ENCODE assay signal across 8 cellular contexts in genomic region chr19:38900220-38900629, GRCh38. TPM values are rescaled to one million over a fixed set of nuclear protein-coding genes. Genes with fewer than 3 reads are reported as not detected.
DNase-seq lines count a peak whose midpoint lies in the region; ATAC-seq and TF ChIP-seq lines count a peak whose summit lies in the region.

No MANE protein-coding gene starts in this region.

- ATAC-seq in GM23338 (no peak), GM19467 (IDR thresholded peaks at IDR 0.05; ENCODE audit: unreplicated experiment) (no peak), HG02571 (IDR thresholded peaks at IDR 0.05; ENCODE audit: unreplicated experiment) (no peak)

- H3K36me3 Mint-ChIP-seq in GM23338 (ENCODE audit: low read depth): peaks cover 3% of the 10 kb centered on the region; the same call in 2 of the 3 replicates

- TF ChIP-seq CTCF in GM23338 (conservative IDR thresholded peaks at IDR 0.05; ENCODE audit: low read depth in 2 of 2) (no peak), SK-N-SH (IDR thresholded peaks at IDR 0.05) (no peak), fibroblast of villous mesenchyme (IDR thresholded peaks at IDR 0.05; ENCODE audit: insufficient read depth, low read depth, low read length) (no peak)

- H2AFZ ChIP-seq in GM23338: peak overlapping the region; percentile 20; the same call in 1 of the 2 replicates
- peak overlapping the region; percentile 88 for H2AFZ ChIP-seq in SK-N-SH (ENCODE audit: low read depth)

- TF ChIP-seq RAD21 in SK-N-SH (IDR thresholded peaks at IDR 0.05; ENCODE audit: low read length): no peak

- CTCF ChIA-PET in SK-N-SH (lab: Yijun Ruan, JAX): interaction anchor here (0.8 to 2.8 kb wide), 10 partner anchors 13 to 495 kb away, joined by 3 to 19 read pairs (median 3); partner anchors contain the start of genes MRPS12, RINL and SARS2

- H3K9me3 Mint-ChIP-seq in GM23338: peaks cover 3% of the 10 kb centered on the region; the same call in 2 of the 3 replicates

- H3K27me3 Mint-ChIP-seq in GM23338 (ENCODE audit: insufficient read depth, low read depth, poor library complexity): peaks cover 13% of the 10 kb centered on the region

- H3K36me3 ChIP-seq in GM23338 (ENCODE audit: insufficient read depth) (no peaks in the 10 kb centered on the region; the same call in 1 of the 2 replicates), SK-N-SH (replicated peaks in 1 of 2; ENCODE audit: control insufficient read depth in 1 of 2, insufficient read depth in 2 of 2, low read length in 1 of 2) (peaks cover 0 to 1% of the 10 kb centered on the region in 2 experiments), skeletal muscle satellite cell (ENCODE audit: insufficient read depth, low read length) (peaks cover 8% of the 10 kb centered on the region)

- DNase-seq in GM23338 (ENCODE audit: low spot score): no peak
- DNase-seq in SK-N-SH: no peak
- no peak for DNase-seq in fibroblast of villous mesenchyme (ENCODE audit: low read depth)
- DNase-seq in stimulated activated CD8-positive, alpha-beta memory T cell treated with anti-CD3 and anti-CD28 coated beads, Interleukin-4, amount 100 ng/mL, for 48 hours: no peak
- no peak for DNase-seq in activated CD4-positive, CD25-positive, alpha-beta regulatory T cell (lab: John Stamatoyannopoulos, UW)

- POLR2A ChIA-PET in SK-N-SH (lab: Yijun Ruan, JAX): interaction anchor here (1.6 kb wide), 1 partner anchor 37 kb away, joined by 3 read pairs; no protein-coding TSS in a partner anchor

- H3F3A ChIP-seq in GM23338 (replicated peaks; ENCODE audit: low read depth) (no peaks in the 10 kb centered on the region), SK-N-SH (replicated peaks; ENCODE audit: insufficient read depth) (peaks cover 4% of the 10 kb centered on the region)

- H3K4me2 ChIP-seq in GM23338 (peak overlapping the region; percentile 79), SK-N-SH (peak overlapping the region; percentile 88), skeletal muscle satellite cell (ENCODE audit: low read length) (peak overlapping the region; percentile 96)

- H3K27me3 ChIP-seq in GM23338 (ENCODE audit: insufficient read depth): peaks cover 11% of the 10 kb centered on the region
- H3K27me3 ChIP-seq in SK-N-SH (ENCODE audit: insufficient read depth): no peaks in the 10 kb centered on the region
- H3K27me3 ChIP-seq in skeletal muscle satellite cell (ENCODE audit: control insufficient read depth, insufficient read depth, low read length): no peaks in the 10 kb centered on the region

- peaks cover 23% of the 10 kb centered on the region for H3K79me2 ChIP-seq in GM23338 (replicated peaks; ENCODE audit: insufficient read depth)
- peaks cover 43% of the 10 kb centered on the region for H3K79me2 ChIP-seq in SK-N-SH (ENCODE audit: insufficient read depth)

- H3K4me3 ChIP-seq in GM23338 (peak overlapping the region; percentile 68), SK-N-SH (ENCODE audit: low read depth in 2 of 2, low read length in 1 of 2) (peak overlapping the region; percentile 66 to 92), fibroblast of villous mesenchyme (ENCODE audit: low read depth, low read length) (peak overlapping the region; percentile 94), skeletal muscle satellite cell (ENCODE audit: low read length) (peak overlapping the region; percentile 84)

- H3K27ac Mint-ChIP-seq in GM23338: peak overlapping the region; percentile 93

- H3K4me3 Mint-ChIP-seq in GM23338: peak overlapping the region; percentile 87

- H3K4me1 Mint-ChIP-seq in GM23338: peaks cover 9% of the 10 kb centered on the region

- H4K20me1 ChIP-seq in GM23338 (replicated peaks; ENCODE audit: insufficient read depth): no peaks in the 10 kb centered on the region
- no peaks in the 10 kb centered on the region for H4K20me1 ChIP-seq in SK-N-SH (ENCODE audit: insufficient read depth)

- WGBS in SK-N-SH (ENCODE audit: low lambda C conversion rate): 5% methylated on average over 7 of the region's 7 CpGs

- TF ChIP-seq EP300 in SK-N-SH (IDR thresholded peaks at IDR 0.05; ENCODE audit: borderline replicate concordance in 1 of 2, low read depth in 1 of 2, low read length in 1 of 2): no peak

- no peaks in the 10 kb centered on the region for H3K9me3 ChIP-seq in SK-N-SH
- no peaks in the 10 kb centered on the region for H3K9me3 ChIP-seq in skeletal muscle satellite cell (replicated peaks; ENCODE audit: low read length)

- H3K27ac ChIP-seq in GM23338 (ENCODE audit: low read depth): 0 out of 2 replicates have a peak overlapping the region, but pooled peaks have one; percentile 29
- H3K27ac ChIP-seq in SK-N-SH (ENCODE audit: low read depth in 2 of 2, low read length in 1 of 2): peak overlapping the region; percentile 51 to 77

- H3K9ac ChIP-seq in SK-N-SH (peak overlapping the region; percentile 81), skeletal muscle satellite cell (ENCODE audit: low read depth, low read length) (peak overlapping the region; percentile 87)

- H3K4me1 ChIP-seq in GM23338 (ENCODE audit: insufficient read depth) (peaks cover 14% of the 10 kb centered on the region), SK-N-SH (ENCODE audit: control insufficient read depth in 1 of 2, insufficient read depth in 2 of 2, low read depth in 1 of 2, low read length in 1 of 2) (peaks cover 0 to 9% of the 10 kb centered on the region in 2 experiments; a peak in 2 of 4 replicates), skeletal muscle satellite cell (ENCODE audit: control insufficient read depth, insufficient read depth, low read length) (peaks cover 14% of the 10 kb centered on the region)

- H3K9me2 ChIP-seq in GM23338 (ENCODE audit: insufficient read depth) (no peaks in the 10 kb centered on the region), SK-N-SH (no peaks in the 10 kb centered on the region)

TF ChIP-seq in GM23338, 12 proteins besides CTCF, POLR2A, EP300 and RAD21 (continues in another document):
- no peak for TF ChIP-seq STAT1 (IDR thresholded peaks at IDR 0.05; ENCODE audit: unreplicated experiment)

TF ChIP-seq in SK-N-SH, 30 proteins besides CTCF, POLR2A, EP300 and RAD21 (continues in another document):
- no peak for TF ChIP-seq TCF12 (IDR thresholded peaks at IDR 0.05)
- TF ChIP-seq IRF3 (IDR thresholded peaks at IDR 0.05; ENCODE audit: low read depth, low read length): no peak
- no peak for TF ChIP-seq TEAD4 (IDR thresholded peaks at IDR 0.05; ENCODE audit: borderline replicate concordance, insufficient read depth)

RNA-seq across cellular contexts. Expression of gene NFKBIB, which starts 0.5 kb away (rescaled TPM):
- total RNA-seq in GM23338 (2014; rRNA removed; shearing (Covaris generic)): 37.0 and 39.6 TPM in 2 replicates
- polyA plus RNA-seq in GM23338 (2016; fragmentation: Nextera tagmentation; extraction: Ambion mirVana): 37.7 and 39.5 TPM in 2 replicates
- 29.6 and 31.8 TPM in 2 replicates for polyA plus RNA-seq in SK-N-SH (2012; rRNA removed)
- 17.5 and 22.5 TPM in 2 replicates for polyA plus RNA-seq in SK-N-SH (2012; cell fraction: cytosol; rRNA removed)
- 18.6 and 29.5 TPM in 2 replicates for polyA plus RNA-seq in SK-N-SH (2012; cell fraction: nucleus; rRNA removed)
- total RNA-seq in fibroblast of villous mesenchyme: 7.3 and 13.9 TPM in 2 replicates
- total RNA-seq in skeletal muscle satellite cell (2012; rRNA removed): 11.7 and 18.1 TPM in 2 replicates

RNA-seq across cellular contexts. Expression of gene SIRT2, which starts 0.8 kb away (rescaled TPM):
- total RNA-seq in GM23338 (2014; rRNA removed; shearing (Covaris generic)): 8.2 and 8.4 TPM in 2 replicates
- polyA plus RNA-seq in GM23338 (2016; fragmentation: Nextera tagmentation; extraction: Ambion mirVana) (2.7 and 3.4 TPM in 2 replicates), SK-N-SH (2012; rRNA removed) (37.9 and 39.3 TPM in 2 replicates)
- 17.9 and 27.7 TPM in 2 replicates for polyA plus RNA-seq in SK-N-SH (2012; cell fraction: cytosol; rRNA removed)
- 86.3 and 93.6 TPM in 2 replicates for polyA plus RNA-seq in SK-N-SH (2012; cell fraction: nucleus; rRNA removed)
- total RNA-seq in fibroblast of villous mesenchyme: 45.3 and 57.0 TPM in 2 replicates
- 46.1 and 58.5 TPM in 2 replicates for total RNA-seq in skeletal muscle satellite cell (2012; rRNA removed)

RNA-seq across cellular contexts. Expression of gene CCER2, which starts 11.8 kb away (rescaled TPM):
- total RNA-seq in GM23338 (2014; rRNA removed; shearing (Covaris generic)): not detected in 2 replicates
- polyA plus RNA-seq in GM23338 (2016; fragmentation: Nextera tagmentation; extraction: Ambion mirVana): 0.49 and 0.58 TPM in 2 replicates
- 0.36 and 0.70 TPM in 2 replicates for polyA plus RNA-seq in SK-N-SH (2012; rRNA removed)
- 0.12 and 0.15 TPM in 2 replicates for polyA plus RNA-seq in SK-N-SH (2012; cell fraction: cytosol; rRNA removed)
- 4.9 and 7.5 TPM in 2 replicates for polyA plus RNA-seq in SK-N-SH (2012; cell fraction: nucleus; rRNA removed)
- not detected in 2 replicates for total RNA-seq in fibroblast of villous mesenchyme
- 0.25 TPM in 1 of 2 replicates, not detected in the other for total RNA-seq in skeletal muscle satellite cell (2012; rRNA removed)

RNA-seq across cellular contexts. Expression of gene RINL, which starts 22.1 kb away (rescaled TPM):
- 11.2 and 22.4 TPM in 2 replicates for total RNA-seq in GM23338 (2014; rRNA removed; shearing (Covaris generic))
- polyA plus RNA-seq in GM23338 (2016; fragmentation: Nextera tagmentation; extraction: Ambion mirVana): 19.4 and 21.4 TPM in 2 replicates
- 3.8 and 4.0 TPM in 2 replicates for polyA plus RNA-seq in SK-N-SH (2012; rRNA removed)
- polyA plus RNA-seq in SK-N-SH (2012; cell fraction: cytosol; rRNA removed): 2.4 and 3.4 TPM in 2 replicates
- polyA plus RNA-seq in SK-N-SH (2012; cell fraction: nucleus; rRNA removed): 3.9 and 4.6 TPM in 2 replicates
- total RNA-seq in fibroblast of villous mesenchyme: 1.3 TPM in 2 replicates
- total RNA-seq in skeletal muscle satellite cell (2012; rRNA removed): 3.1 and 4.6 TPM in 2 replicates

RNA-seq across cellular contexts. Expression of gene SARS2, which starts 30.3 kb away (rescaled TPM):
- 67.0 and 75.7 TPM in 2 replicates for total RNA-seq in GM23338 (2014; rRNA removed; shearing (Covaris generic))
- polyA plus RNA-seq in GM23338 (2016; fragmentation: Nextera tagmentation; extraction: Ambion mirVana) (70.6 and 73.2 TPM in 2 replicates), SK-N-SH (2012; rRNA removed) (36.5 and 39.8 TPM in 2 replicates)
- 6.7 and 12.2 TPM in 2 replicates for polyA plus RNA-seq in SK-N-SH (2012; cell fraction: cytosol; rRNA removed)
- 209 and 249 TPM in 2 replicates for polyA plus RNA-seq in SK-N-SH (2012; cell fraction: nucleus; rRNA removed)
- 19.0 and 23.8 TPM in 2 replicates for total RNA-seq in fibroblast of villous mesenchyme
- 18.8 and 23.3 TPM in 2 replicates for total RNA-seq in skeletal muscle satellite cell (2012; rRNA removed)
